Comparison of ENCODE assay signal across 10 cellular contexts in the genomic region with DNA sequence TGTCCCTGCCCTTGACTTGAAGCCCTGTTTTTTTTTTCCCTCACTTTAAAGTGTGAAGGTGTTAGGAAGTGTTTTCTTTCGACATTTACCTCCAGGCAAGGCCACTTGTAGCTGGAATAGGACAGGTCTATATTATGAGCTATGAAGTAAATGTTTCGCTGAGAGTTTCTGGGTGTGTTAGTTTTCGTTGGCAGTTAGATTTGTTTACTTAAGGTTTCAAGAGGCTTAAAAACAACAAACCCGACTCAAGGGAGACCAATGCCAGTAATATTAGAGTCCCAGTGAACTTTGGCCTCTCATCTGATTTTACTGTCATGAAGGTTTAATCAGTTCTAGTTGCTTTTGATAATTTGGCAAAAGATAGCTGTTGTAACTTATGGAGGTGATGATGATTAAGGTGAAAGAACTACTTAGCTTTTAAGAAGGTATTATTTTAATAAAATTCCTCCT. TPM values are rescaled to one million over a fixed set of nuclear protein-coding genes. Genes with fewer than 3 reads are reported as not detected.
DNase-seq lines count a peak whose midpoint lies in the region; ATAC-seq and TF ChIP-seq lines count a peak whose summit lies in the region.
"Had no signal": no experiment of that assay in that cellular context is flagged by ENCODE, and none has a peak within 500 bp of the region (broad histone marks: within the 10 kb centered on the region; RNA-seq: fewer than 3 reads in every experiment).

No MANE protein-coding gene starts in this region.

- ATAC-seq in heart left ventricle (no peak), HG03469 (IDR thresholded peaks at IDR 0.05; ENCODE audit: unreplicated experiment) (no peak), HG02981 (IDR thresholded peaks at IDR 0.05; ENCODE audit: unreplicated experiment) (no peak)
- ATAC-seq: activated naive CD8-positive, alpha-beta T cell treated with anti-CD3 and anti-CD28 coated beads, Interleukin-2, amount 50 U/mL, for 24 hours had no signal

- H3K27me3 ChIP-seq in SJCRH30 (no peaks in the 10 kb centered on the region), thyroid gland (no peaks in the 10 kb centered on the region), heart left ventricle (no peaks in the 10 kb centered on the region)

- in situ Hi-C loops in ACHN (cut with HindIII; ENCODE audit: low pct_ligation_motif_present, low pct_unique_long_range_greater_than_20kb, low sequenced_read_pairs) = no loop called here

- H3K9me3 ChIP-seq in SJCRH30 (replicated peaks) (peaks cover 6% of the 10 kb centered on the region; the same call in 1 of the 2 replicates), thyroid gland (no peaks in the 10 kb centered on the region), heart left ventricle (no peaks in the 10 kb centered on the region)

- H3K36me3 ChIP-seq in SJCRH30 (no peaks in the 10 kb centered on the region; the same call in 1 of the 2 replicates), thyroid gland (no peaks in the 10 kb centered on the region), heart left ventricle (no peaks in the 10 kb centered on the region)

- intact Hi-C loops in thyroid gland (cut with DNase I) = no loop called here
- intact Hi-C loops in heart left ventricle (cut with DNase I) = loop anchor here in 1 of 10 donors (10.0 kb wide), 1 partner anchor 63 kb away; no protein-coding TSS in a partner anchor

- 7 to 8% methylated on average over 4 of the region's 4 CpGs for WGBS in thyroid gland, 2 donors
- 27 to 52% (median 32%) methylated on average over 4 of the region's 4 CpGs for WGBS in heart left ventricle, 4 donors

- DNase-seq in NCI-H128 (lab: John Stamatoyannopoulos, UW; ENCODE audit: unreplicated experiment) (peak; percentile 13), SJCRH30 (peak; percentile 33 to 76), fibroblast of villous mesenchyme (ENCODE audit: low read depth) (peak; percentile 65), thyroid gland (peak in 1 of 2 donors; percentile 22), heart left ventricle (no peak), ACHN (no peak)
- DNase-seq: activated naive CD8-positive, alpha-beta T cell treated with anti-CD3 and anti-CD28 coated beads, Interleukin-2, amount 50 U/mL, for 24 hours; NCI-H82 had no signal

- H3K4me3 ChIP-seq in SJCRH30 (no peak overlapping the region), fibroblast of villous mesenchyme (ENCODE audit: low read depth, low read length) (no peak overlapping the region), thyroid gland (replicated peaks in 1 of 3) (no peak overlapping the region), heart left ventricle (no peak overlapping the region)

- H3K27ac ChIP-seq in SJCRH30 (peak overlapping the region; percentile 47), thyroid gland (peak overlapping the region; percentile 71 to 87 (median 78)), heart left ventricle (no peak overlapping the region)

- TF ChIP-seq CTCF in fibroblast of villous mesenchyme (IDR thresholded peaks at IDR 0.05; ENCODE audit: insufficient read depth, low read depth, low read length) (no peak), thyroid gland (IDR thresholded peaks at IDR 0.05) (no peak), heart left ventricle (IDR thresholded peaks at IDR 0.05) (no peak)

- TF ChIP-seq POLR2A in thyroid gland (IDR thresholded peaks at IDR 0.05) = no peak
- TF ChIP-seq POLR2A in heart left ventricle (IDR thresholded peaks at IDR 0.05) = no peak

- H3K4me1 ChIP-seq in SJCRH30 = peaks cover 33% of the 10 kb centered on the region
- H3K4me1 ChIP-seq in thyroid gland = peaks cover 43 to 63% of the 10 kb centered on the region in 2 donors
- H3K4me1 ChIP-seq in heart left ventricle = no peaks in the 10 kb centered on the region

RNA-seq across cellular contexts. Expression of gene OCLN, which starts 25.2 kb away (rescaled TPM):
- 36.1 and 36.6 TPM in 2 replicates for total RNA-seq in SJCRH30 (2014; rRNA removed; shearing (Covaris generic))
- total RNA-seq in fibroblast of villous mesenchyme = 0.43 and 0.64 TPM in 2 replicates
- 100 to 1,000 TPM; 148 to 248 (median 197) TPM for total RNA-seq in thyroid gland
- 1 to 10 TPM in 8 of 9 donors, under 1 TPM in 1; 0.72 to 3.5 (median 2.0) TPM for total RNA-seq in heart left ventricle
- 1 to 10 TPM in 1 of 2 donors, under 1 TPM in 1; 0.39 to 2.1 TPM for polyA plus RNA-seq in heart left ventricle

RNA-seq across cellular contexts. Expression of gene GTF2H2C, which starts 42.2 kb away (rescaled TPM):
- 99.2 and 109 TPM in 2 replicates for total RNA-seq in SJCRH30 (2014; rRNA removed; shearing (Covaris generic))
- total RNA-seq in fibroblast of villous mesenchyme = 36.1 and 47.5 TPM in 2 replicates
- 10 to 100 TPM; 39.0 to 65.4 (median 47.1) TPM for total RNA-seq in thyroid gland
- total RNA-seq in heart left ventricle = 10 to 100 TPM in 7 of 9 donors, 1 to 10 TPM in 2; 9.1 to 19.0 (median 13.9) TPM
- 10 to 100 TPM in 1 of 2 donors, 1 to 10 TPM in 1; 9.5 to 16.5 TPM for polyA plus RNA-seq in heart left ventricle

Comparison
In these comparisons a context has a peak if more than half of its experiments do, and no peak if none do; other contexts are left out.
1. DNase-seq: peak in NCI-H128 (single experiment), SJCRH30 (2 of 2) and fibroblast of villous mesenchyme (single experiment); none in heart left ventricle (0 of 5) and ACHN (single experiment).
2. H3K27ac ChIP-seq: peak in SJCRH30 (single experiment) and thyroid gland (3 of 3); none in heart left ventricle (0 of 12).